In genomic region chr1:9846611-9847171, GRCh38 we compare ENCODE assay signal across 1 cellular context.
A peak's percentile ranks its signal among the peaks of the same experiment; 100 is the strongest.
TF ChIP-seq lines count a peak whose summit lies in the region.

No MANE protein-coding gene starts in this region.

TF ChIP-seq in HEK293, 187 proteins besides CTCF, POLR2A, EP300 and RAD21 (continued from another document):
- no peak for TF ChIP-seq ZNF843 (tag by site-specific recombination; IDR thresholded peaks at IDR 0.05)
- TF ChIP-seq, protein P1, sequence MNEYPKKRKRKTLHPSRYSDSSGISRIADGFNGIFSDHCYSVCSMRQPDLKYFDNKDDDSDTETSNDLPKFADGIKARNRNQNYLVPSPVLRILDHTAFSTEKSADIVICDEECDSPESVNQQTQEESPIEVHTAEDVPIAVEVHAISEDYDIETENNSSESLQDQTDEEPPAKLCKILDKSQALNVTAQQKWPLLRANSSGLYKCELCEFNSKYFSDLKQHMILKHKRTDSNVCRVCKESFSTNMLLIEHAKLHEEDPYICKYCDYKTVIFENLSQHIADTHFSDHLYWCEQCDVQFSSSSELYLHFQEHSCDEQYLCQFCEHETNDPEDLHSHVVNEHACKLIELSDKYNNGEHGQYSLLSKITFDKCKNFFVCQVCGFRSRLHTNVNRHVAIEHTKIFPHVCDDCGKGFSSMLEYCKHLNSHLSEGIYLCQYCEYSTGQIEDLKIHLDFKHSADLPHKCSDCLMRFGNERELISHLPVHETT (tag by site-specific recombination; IDR thresholded peaks at IDR 0.05), result no peak
- no peak for TF ChIP-seq SETDB1 (IDR thresholded peaks at IDR 0.05; ENCODE audit: insufficient read length, low read length)
- TF ChIP-seq ZBTB48 (tag by site-specific recombination; IDR thresholded peaks at IDR 0.05), result 0 out of 2 replicates have a peak, but pooled peaks have one; percentile 34
- peak; percentile 92 for TF ChIP-seq ZNF335 (tag by site-specific recombination; conservative IDR thresholded peaks at IDR 0.05)
- TF ChIP-seq, protein P2, sequence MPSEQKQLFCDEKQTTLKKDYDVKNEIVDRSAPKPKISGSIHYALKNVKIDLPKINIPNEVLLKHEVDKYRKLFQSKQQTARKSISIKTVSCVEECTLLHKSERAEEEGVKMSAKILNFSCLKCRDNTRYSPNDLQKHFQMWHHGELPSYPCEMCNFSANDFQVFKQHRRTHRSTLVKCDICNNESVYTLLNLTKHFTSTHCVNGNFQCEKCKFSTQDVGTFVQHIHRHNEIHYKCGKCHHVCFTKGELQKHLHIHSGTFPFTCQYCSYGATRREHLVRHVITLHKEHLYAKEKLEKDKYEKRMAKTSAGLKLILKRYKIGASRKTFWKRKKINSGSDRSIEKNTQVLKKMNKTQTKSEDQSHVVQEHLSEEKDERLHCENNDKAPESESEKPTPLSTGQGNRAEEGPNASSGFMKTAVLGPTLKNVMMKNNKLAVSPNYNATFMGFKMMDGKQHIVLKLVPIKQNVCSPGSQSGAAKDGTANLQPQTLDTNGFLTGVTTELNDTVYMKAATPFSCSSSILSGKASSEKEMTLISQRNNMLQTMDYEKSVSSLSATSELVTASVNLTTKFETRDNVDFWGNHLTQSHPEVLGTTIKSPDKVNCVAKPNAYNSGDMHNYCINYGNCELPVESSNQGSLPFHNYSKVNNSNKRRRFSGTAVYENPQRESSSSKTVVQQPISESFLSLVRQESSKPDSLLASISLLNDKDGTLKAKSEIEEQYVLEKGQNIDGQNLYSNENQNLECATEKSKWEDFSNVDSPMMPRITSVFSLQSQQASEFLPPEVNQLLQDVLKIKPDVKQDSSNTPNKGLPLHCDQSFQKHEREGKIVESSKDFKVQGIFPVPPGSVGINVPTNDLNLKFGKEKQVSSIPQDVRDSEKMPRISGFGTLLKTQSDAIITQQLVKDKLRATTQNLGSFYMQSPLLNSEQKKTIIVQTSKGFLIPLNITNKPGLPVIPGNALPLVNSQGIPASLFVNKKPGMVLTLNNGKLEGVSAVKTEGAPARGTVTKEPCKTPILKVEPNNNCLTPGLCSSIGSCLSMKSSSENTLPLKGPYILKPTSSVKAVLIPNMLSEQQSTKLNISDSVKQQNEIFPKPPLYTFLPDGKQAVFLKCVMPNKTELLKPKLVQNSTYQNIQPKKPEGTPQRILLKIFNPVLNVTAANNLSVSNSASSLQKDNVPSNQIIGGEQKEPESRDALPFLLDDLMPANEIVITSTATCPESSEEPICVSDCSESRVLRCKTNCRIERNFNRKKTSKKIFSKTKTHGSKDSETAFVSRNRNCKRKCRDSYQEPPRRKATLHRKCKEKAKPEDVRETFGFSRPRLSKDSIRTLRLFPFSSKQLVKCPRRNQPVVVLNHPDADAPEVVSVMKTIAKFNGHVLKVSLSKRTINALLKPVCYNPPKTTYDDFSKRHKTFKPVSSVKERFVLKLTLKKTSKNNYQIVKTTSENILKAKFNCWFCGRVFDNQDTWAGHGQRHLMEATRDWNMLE (tag by site-specific recombination; conservative IDR thresholded peaks at IDR 0.05; ENCODE audit: low read depth), result no peak
- TF ChIP-seq ZNF529 (tag by site-specific recombination; IDR thresholded peaks at IDR 0.05; ENCODE audit: insufficient replicate concordance), result no peak
- no peak for TF ChIP-seq ZNF362 (tag by site-specific recombination; IDR thresholded peaks at IDR 0.05)
- no peak for TF ChIP-seq ZNF629 (tag by site-specific recombination; IDR thresholded peaks at IDR 0.05)
- no peak for TF ChIP-seq ZNF23 (tag by site-specific recombination; IDR thresholded peaks at IDR 0.05; ENCODE audit: borderline replicate concordance)
- TF ChIP-seq ZNF266 (tag by site-specific recombination; IDR thresholded peaks at IDR 0.05; ENCODE audit: low read depth), result no peak
- TF ChIP-seq ZNF112 (tag by site-specific recombination; IDR thresholded peaks at IDR 0.05), result no peak
- 0 out of 2 replicates have a peak, but pooled peaks have one; percentile 11 for TF ChIP-seq KLF1 (tag by site-specific recombination; IDR thresholded peaks at IDR 0.05)
- TF ChIP-seq ZBTB7A (tag by site-specific recombination; IDR thresholded peaks at IDR 0.05; ENCODE audit: low read depth), result no peak
- TF ChIP-seq, protein P3, sequence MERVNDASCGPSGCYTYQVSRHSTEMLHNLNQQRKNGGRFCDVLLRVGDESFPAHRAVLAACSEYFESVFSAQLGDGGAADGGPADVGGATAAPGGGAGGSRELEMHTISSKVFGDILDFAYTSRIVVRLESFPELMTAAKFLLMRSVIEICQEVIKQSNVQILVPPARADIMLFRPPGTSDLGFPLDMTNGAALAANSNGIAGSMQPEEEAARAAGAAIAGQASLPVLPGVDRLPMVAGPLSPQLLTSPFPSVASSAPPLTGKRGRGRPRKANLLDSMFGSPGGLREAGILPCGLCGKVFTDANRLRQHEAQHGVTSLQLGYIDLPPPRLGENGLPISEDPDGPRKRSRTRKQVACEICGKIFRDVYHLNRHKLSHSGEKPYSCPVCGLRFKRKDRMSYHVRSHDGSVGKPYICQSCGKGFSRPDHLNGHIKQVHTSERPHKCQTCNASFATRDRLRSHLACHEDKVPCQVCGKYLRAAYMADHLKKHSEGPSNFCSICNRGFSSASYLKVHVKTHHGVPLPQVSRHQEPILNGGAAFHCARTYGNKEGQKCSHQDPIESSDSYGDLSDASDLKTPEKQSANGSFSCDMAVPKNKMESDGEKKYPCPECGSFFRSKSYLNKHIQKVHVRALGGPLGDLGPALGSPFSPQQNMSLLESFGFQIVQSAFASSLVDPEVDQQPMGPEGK (tag by site-specific recombination; IDR thresholded peaks at IDR 0.05), result peak; percentile 49; the same call in 1 of the 2 replicates
- peak; percentile 72 for TF ChIP-seq GLIS2 (tag by site-specific recombination; IDR thresholded peaks at IDR 0.05)
- TF ChIP-seq ELK4 (IDR thresholded peaks at IDR 0.05; ENCODE audit: borderline replicate concordance, low read depth, low read length), result no peak
- TF ChIP-seq GLIS1 (tag by site-specific recombination; IDR thresholded peaks at IDR 0.05), result peak; percentile 99
- no peak for TF ChIP-seq ZSCAN18 (tag by site-specific recombination; IDR thresholded peaks at IDR 0.05)
- TF ChIP-seq GFI1B (tag by site-specific recombination; IDR thresholded peaks at IDR 0.05), result no peak
- no peak for TF ChIP-seq ZNF501 (tag by site-specific recombination; IDR thresholded peaks at IDR 0.05)
TF ChIP-seq in HEK293: peak in this region for 10.
